Comparison of ENCODE assay signal across 11 cellular contexts in genomic region chr1:30523055-30524020, GRCh38.
DNase-seq lines count a peak whose midpoint lies in the region; ATAC-seq and TF ChIP-seq lines count a peak whose summit lies in the region.
"Had no signal": no experiment of that assay in that cellular context is flagged by ENCODE, and none has a peak within 500 bp of the region (broad histone marks: within the 10 kb centered on the region; RNA-seq: fewer than 3 reads in every experiment).

No MANE protein-coding gene starts in this region.

- H3K4me1 ChIP-seq in left ventricle myocardium inferior (peaks cover 62% of the 10 kb centered on the region), suprapubic skin (peaks cover 36% of the 10 kb centered on the region)

- no peak for TF ChIP-seq POLR2A in suprapubic skin (IDR thresholded peaks at IDR 0.05)

- DNase-seq in HS-5 (ENCODE audit: low read depth) (peak; percentile 93), astrocyte of the hippocampus (ENCODE audit: low read depth, low spot score) (peak; percentile 46), left ventricle myocardium inferior (peak; percentile 33), suprapubic skin (ENCODE audit: low spot score in 2 of 2) (peak in 1 of 2 donors; percentile 68), retina (no peak)
- DNase-seq: GF-D8; KBM-7; NCI-H526 treated with DMSO at 0.1 percent for 48 hours; stimulated activated CD4-positive, alpha-beta T cell treated with anti-CD3 and anti-CD28 coated beads, Interleukin-2, amount 100 ng/mL, for 48 hours had no signal

- ATAC-seq in HG02798 (IDR thresholded peaks at IDR 0.05; ENCODE audit: poor library complexity, unreplicated experiment) (no peak), GM18907 (IDR thresholded peaks at IDR 0.05; ENCODE audit: unreplicated experiment) (no peak)

- H3K36me3 ChIP-seq in left ventricle myocardium inferior, result no peaks in the 10 kb centered on the region
- no peaks in the 10 kb centered on the region for H3K36me3 ChIP-seq in suprapubic skin

- intact Hi-C loops in left ventricle myocardium inferior (cut with micrococcal nuclease), result no loop called here

- WGBS in suprapubic skin, result 41% methylated on average over 4 of the region's 5 CpGs

- H3K9me3 ChIP-seq in left ventricle myocardium inferior (replicated peaks) (no peaks in the 10 kb centered on the region), suprapubic skin (no peaks in the 10 kb centered on the region)

- peak overlapping the region; percentile 88 for H3K27ac ChIP-seq in left ventricle myocardium inferior (replicated peaks)
- H3K27ac ChIP-seq in suprapubic skin, result peak overlapping the region; percentile 54

- H3K4me3 ChIP-seq in left ventricle myocardium inferior (no peak overlapping the region), suprapubic skin (no peak overlapping the region)

- TF ChIP-seq EP300 in suprapubic skin (IDR thresholded peaks at IDR 0.05), result no peak

- peaks cover 23% of the 10 kb centered on the region for H3K27me3 ChIP-seq in left ventricle myocardium inferior (ENCODE audit: low read depth)
- peaks cover 9% of the 10 kb centered on the region for H3K27me3 ChIP-seq in suprapubic skin

- TF ChIP-seq CTCF in left ventricle myocardium inferior (IDR thresholded peaks at IDR 0.05; ENCODE audit: borderline replicate concordance) (no peak), suprapubic skin (IDR thresholded peaks at IDR 0.05) (no peak)
